7 cellular contexts compared by ENCODE assay signal in genomic region chr16:13866073-13866472, GRCh38. TPM values are rescaled to one million over a fixed set of nuclear protein-coding genes. Genes with fewer than 3 reads are reported as not detected.
DNase-seq lines count a peak whose midpoint lies in the region; ATAC-seq and FAIRE-seq lines count a peak whose summit lies in the region.

No MANE protein-coding gene starts in this region.

- H3K9me3 ChIP-seq in right cardiac atrium (ENCODE audit: control insufficient read depth, low read length) (no peaks in the 10 kb centered on the region), small intestine (ENCODE audit: control insufficient read depth, low read depth) (no peaks in the 10 kb centered on the region)

- WGBS in right cardiac atrium: 20% methylated on average over 8 of the region's 8 CpGs
- 10 to 17% (median 11%) methylated on average over 8 of the region's 8 CpGs for WGBS in small intestine, 3 donors

- DNase-seq in GM03348 (ENCODE audit: low spot score) (peak; percentile 84), RCC 7860 (ENCODE audit: low spot score) (peak; percentile 35), right cardiac atrium (peak; percentile 76 to 92 (median 82)), small intestine (peak; percentile 77), NCI-H1048 (lab: John Stamatoyannopoulos, UW) (no peak)
- DNase-seq in activated naive CD8-positive, alpha-beta T cell treated with anti-CD3 and anti-CD28 coated beads, Interleukin-2, amount 50 U/mL, for 24 hours: peak; percentile 54

- no peaks in the 10 kb centered on the region for H3K4me1 ChIP-seq in right cardiac atrium (ENCODE audit: control insufficient read depth, insufficient read depth, low read length)
- no peaks in the 10 kb centered on the region for H3K4me1 ChIP-seq in small intestine (ENCODE audit: control insufficient read depth in 2 of 2, insufficient read depth in 1 of 2, low read depth in 1 of 2, low read length in 1 of 2)

- H3K4me3 ChIP-seq in right cardiac atrium (ENCODE audit: low read length) (no peak overlapping the region), small intestine (ENCODE audit: low read depth in 1 of 2, low read length in 2 of 2) (no peak overlapping the region)

- no peaks in the 10 kb centered on the region for H3K36me3 ChIP-seq in small intestine (ENCODE audit: control insufficient read depth in 2 of 2, insufficient read depth in 2 of 2, low read length in 2 of 2)

- FAIRE-seq in RCC 7860 (lab: Jason Lieb, UNC) (no peak), small intestine (lab: Jason Lieb, UNC) (no peak)

- H3K27ac Mint-ChIP-seq in activated naive CD8-positive, alpha-beta T cell treated with anti-CD3 and anti-CD28 coated beads, Interleukin-2, amount 50 U/mL, for 24 hours: no peak overlapping the region

- no peaks in the 10 kb centered on the region for H3K27me3 ChIP-seq in right cardiac atrium (ENCODE audit: control insufficient read depth, insufficient read depth)
- H3K27me3 ChIP-seq in small intestine (ENCODE audit: control insufficient read depth in 2 of 2, insufficient read depth in 2 of 2, low read length in 2 of 2): no peaks in the 10 kb centered on the region

- peak; percentile 63 for ATAC-seq in HG03565 (IDR thresholded peaks at IDR 0.05; ENCODE audit: unreplicated experiment)
- no peak for ATAC-seq in activated naive CD8-positive, alpha-beta T cell treated with anti-CD3 and anti-CD28 coated beads, Interleukin-2, amount 50 U/mL, for 24 hours
- ATAC-seq in right cardiac atrium: peak; percentile 96 to 97

- H3K27me3 Mint-ChIP-seq in activated naive CD8-positive, alpha-beta T cell treated with anti-CD3 and anti-CD28 coated beads, Interleukin-2, amount 50 U/mL, for 24 hours: peaks cover 17% of the 10 kb centered on the region

- no peaks in the 10 kb centered on the region for H3K4me1 Mint-ChIP-seq in activated naive CD8-positive, alpha-beta T cell treated with anti-CD3 and anti-CD28 coated beads, Interleukin-2, amount 50 U/mL, for 24 hours

- H3K4me3 Mint-ChIP-seq in activated naive CD8-positive, alpha-beta T cell treated with anti-CD3 and anti-CD28 coated beads, Interleukin-2, amount 50 U/mL, for 24 hours: no peak overlapping the region

- intact Hi-C loops in right cardiac atrium (cut with DNase I): loop anchor here in 2 of 4 donors (2.0 to 5.0 kb wide), 2 partner anchors 51 to 53 kb away; no protein-coding TSS in a partner anchor

- H3K9me3 Mint-ChIP-seq in activated naive CD8-positive, alpha-beta T cell treated with anti-CD3 and anti-CD28 coated beads, Interleukin-2, amount 50 U/mL, for 24 hours: peaks cover 7% of the 10 kb centered on the region

- no peaks in the 10 kb centered on the region for H3K36me3 Mint-ChIP-seq in activated naive CD8-positive, alpha-beta T cell treated with anti-CD3 and anti-CD28 coated beads, Interleukin-2, amount 50 U/mL, for 24 hours (ENCODE audit: low read depth)

- H3K27ac ChIP-seq in right cardiac atrium (ENCODE audit: low read length) (no peak overlapping the region), small intestine (ENCODE audit: low read depth in 1 of 2, low read length in 1 of 2) (no peak overlapping the region)

RNA-seq across cellular contexts. Expression of gene ERCC4, which starts 53.9 kb away (rescaled TPM):
- total RNA-seq in right cardiac atrium: 10 to 100 TPM in 2 of 4 donors, 1 to 10 TPM in 2; 9.2 to 14.4 (median 10.6) TPM
- polyA plus RNA-seq in right cardiac atrium (2.3 TPM), small intestine (1 to 10 TPM in 1 of 3 donors, under 1 TPM in 2; 0.67 to 2.1 (median 0.81) TPM)
